Comparison of ENCODE assay signal across 17 cellular contexts in the genomic region with DNA sequence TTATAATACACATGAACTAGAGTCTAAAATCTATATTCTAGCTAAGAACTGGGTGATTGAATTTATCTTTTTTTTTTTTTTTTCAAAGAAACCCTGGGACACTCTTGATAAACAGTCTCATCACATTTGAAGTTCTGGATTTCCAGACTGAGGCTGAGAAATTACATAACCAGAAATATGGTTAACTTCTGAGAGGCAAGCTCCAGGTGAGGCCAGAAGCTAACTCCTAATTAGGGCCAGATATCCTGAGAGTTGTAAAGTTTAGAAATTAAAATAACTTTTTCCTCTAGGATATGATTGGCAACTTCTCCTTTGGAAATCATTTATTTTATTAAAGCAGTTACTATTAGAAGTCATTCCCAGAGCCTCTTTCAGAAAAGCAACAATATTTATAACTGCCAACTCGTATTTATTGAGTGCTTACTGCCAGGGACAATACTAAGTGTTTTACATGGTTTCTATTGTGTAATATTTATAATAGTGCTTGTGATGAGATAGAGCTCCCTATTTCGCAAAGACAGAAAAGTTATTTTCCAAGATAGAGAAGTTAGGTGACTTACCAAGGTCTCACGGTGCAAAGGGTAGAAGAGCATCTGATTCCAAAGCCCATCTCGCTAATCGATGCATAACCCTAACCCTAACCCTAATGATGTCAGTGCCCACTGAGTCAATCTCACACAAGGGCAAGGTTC.
"Had no signal": no experiment of that assay in that cellular context is flagged by ENCODE, and none has a peak within 500 bp of the region (broad histone marks: within the 10 kb centered on the region; RNA-seq: fewer than 3 reads in every experiment).

No MANE protein-coding gene starts in this region.

- H3K36me3 ChIP-seq: heart left ventricle, lower lobe of right lung, transverse colon had no signal

- H3K4me1 ChIP-seq: heart left ventricle, lower lobe of right lung, testis, transverse colon had no signal

- H3K9me3 ChIP-seq: heart left ventricle, lower lobe of right lung, testis, transverse colon had no signal

- DNase-seq: effector memory CD4-positive, alpha-beta T cell; heart left ventricle; hypothalamus; kidney glomerular epithelial cell; lower lobe of right lung; stimulated activated CD4-positive, alpha-beta T cell treated with anti-CD3 and anti-CD28 coated beads, Interleukin-4, amount 100 ng/mL, for 24 hours; testis; transverse colon had no signal

- H3K36me3 Mint-ChIP-seq: memory B cell; stimulated activated memory B cell treated with anti-CD40 and anti-IgM and Interleukin-4, amounts not matched to agents 10 μg/mL and 1 μg/mL and 100 μg/mL, for 72 hours had no signal

- H3K4me3 ChIP-seq: heart left ventricle, lower lobe of right lung, testis, transverse colon had no signal

- ATAC-seq: esophagus mucosa; heart left ventricle; lower lobe of right lung; stimulated activated memory B cell treated with anti-CD40 and anti-IgM and Interleukin-4, amounts not matched to agents 10 μg/mL and 1 μg/mL and 100 μg/mL, for 72 hours had no signal

- H3K4me1 Mint-ChIP-seq: memory B cell; mesothelial cell of epicardium; stimulated activated memory B cell treated with anti-CD40 and anti-IgM and Interleukin-4, amounts not matched to agents 10 μg/mL and 1 μg/mL and 100 μg/mL, for 72 hours had no signal

- H3K9me3 Mint-ChIP-seq: memory B cell; nephron; stimulated activated memory B cell treated with anti-CD40 and anti-IgM and Interleukin-4, amounts not matched to agents 10 μg/mL and 1 μg/mL and 100 μg/mL, for 72 hours had no signal

- H3K27me3 Mint-ChIP-seq: stimulated activated memory B cell treated with anti-CD40 and anti-IgM and Interleukin-4, amounts not matched to agents 10 μg/mL and 1 μg/mL and 100 μg/mL, for 72 hours had no signal

- H3K27ac ChIP-seq: heart left ventricle, lower lobe of right lung, testis, transverse colon had no signal

- H3K4me3 Mint-ChIP-seq: memory B cell; mesothelial cell of epicardium; nephron; stimulated activated memory B cell treated with anti-CD40 and anti-IgM and Interleukin-4, amounts not matched to agents 10 μg/mL and 1 μg/mL and 100 μg/mL, for 72 hours; stimulated activated naive CD8-positive, alpha-beta T cell treated with anti-CD3 and anti-CD28 coated beads, Interleukin-15, Interleukin-2, amounts not matched to agents 100 ng/mL and 50 ng/mL, for 24 hours had no signal

- FAIRE-seq: endometrium, frontal cortex, islet of Langerhans had no signal

- H3K27ac Mint-ChIP-seq: memory B cell; nephron; stimulated activated memory B cell treated with anti-CD40 and anti-IgM and Interleukin-4, amounts not matched to agents 10 μg/mL and 1 μg/mL and 100 μg/mL, for 72 hours; stimulated activated naive CD8-positive, alpha-beta T cell treated with anti-CD3 and anti-CD28 coated beads, Interleukin-15, Interleukin-2, amounts not matched to agents 100 ng/mL and 50 ng/mL, for 24 hours had no signal

- H3K27me3 ChIP-seq: heart left ventricle, testis, transverse colon had no signal
